1 cellular context compared by ENCODE assay signal in the genomic region with DNA sequence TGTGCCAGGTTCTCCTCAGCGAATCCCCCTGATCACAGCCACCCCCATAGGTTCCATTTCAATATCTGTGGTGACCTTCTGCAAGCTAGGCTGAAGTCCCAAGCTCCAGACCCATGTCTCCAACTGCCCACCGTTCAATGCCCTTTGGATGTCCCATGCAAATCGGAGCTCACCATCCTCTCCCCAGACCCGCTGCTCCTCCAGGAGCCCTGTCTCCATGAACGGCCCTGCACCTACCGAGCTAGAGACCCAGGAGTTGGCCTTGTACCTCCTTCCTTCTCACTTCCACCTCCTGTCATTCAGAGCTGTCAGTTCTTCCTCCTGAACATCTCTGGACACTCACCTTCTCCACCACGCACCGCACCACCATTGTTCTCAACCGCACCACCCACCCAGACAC.
TF ChIP-seq lines count a peak whose summit lies in the region.

No MANE protein-coding gene starts in this region.

TF ChIP-seq in SK-N-SH treated with all-trans-retinoic acid at 6 μM for 48 hours, 23 proteins besides CTCF, POLR2A, EP300 and RAD21 (continued from another document):
- TF ChIP-seq, protein P1, sequence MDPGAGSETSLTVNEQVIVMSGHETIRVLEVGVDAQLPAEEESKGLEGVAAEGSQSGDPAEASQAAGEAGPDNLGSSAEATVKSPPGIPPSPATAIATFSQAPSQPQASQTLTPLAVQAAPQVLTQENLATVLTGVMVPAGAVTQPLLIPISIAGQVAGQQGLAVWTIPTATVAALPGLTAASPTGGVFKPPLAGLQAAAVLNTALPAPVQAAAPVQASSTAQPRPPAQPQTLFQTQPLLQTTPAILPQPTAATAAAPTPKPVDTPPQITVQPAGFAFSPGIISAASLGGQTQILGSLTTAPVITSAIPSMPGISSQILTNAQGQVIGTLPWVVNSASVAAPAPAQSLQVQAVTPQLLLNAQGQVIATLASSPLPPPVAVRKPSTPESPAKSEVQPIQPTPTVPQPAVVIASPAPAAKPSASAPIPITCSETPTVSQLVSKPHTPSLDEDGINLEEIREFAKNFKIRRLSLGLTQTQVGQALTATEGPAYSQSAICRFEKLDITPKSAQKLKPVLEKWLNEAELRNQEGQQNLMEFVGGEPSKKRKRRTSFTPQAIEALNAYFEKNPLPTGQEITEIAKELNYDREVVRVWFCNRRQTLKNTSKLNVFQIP (CRISPR knock-in tag; IDR thresholded peaks at IDR 0.05; ENCODE audit: borderline replicate concordance, low read depth): no peak
- no peak for TF ChIP-seq ZNF565 (CRISPR knock-in tag; conservative IDR thresholded peaks at IDR 0.05; ENCODE audit: low read depth)
- TF ChIP-seq, protein P2, sequence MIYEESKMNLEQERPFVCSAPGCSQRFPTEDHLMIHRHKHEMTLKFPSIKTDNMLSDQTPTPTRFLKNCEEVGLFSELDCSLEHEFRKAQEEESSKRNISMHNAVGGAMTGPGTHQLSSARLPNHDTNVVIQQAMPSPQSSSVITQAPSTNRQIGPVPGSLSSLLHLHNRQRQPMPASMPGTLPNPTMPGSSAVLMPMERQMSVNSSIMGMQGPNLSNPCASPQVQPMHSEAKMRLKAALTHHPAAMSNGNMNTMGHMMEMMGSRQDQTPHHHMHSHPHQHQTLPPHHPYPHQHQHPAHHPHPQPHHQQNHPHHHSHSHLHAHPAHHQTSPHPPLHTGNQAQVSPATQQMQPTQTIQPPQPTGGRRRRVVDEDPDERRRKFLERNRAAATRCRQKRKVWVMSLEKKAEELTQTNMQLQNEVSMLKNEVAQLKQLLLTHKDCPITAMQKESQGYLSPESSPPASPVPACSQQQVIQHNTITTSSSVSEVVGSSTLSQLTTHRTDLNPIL (CRISPR knock-in tag; IDR thresholded peaks at IDR 0.05; ENCODE audit: low read depth): no peak
- no peak for TF ChIP-seq ESRRG (CRISPR knock-in tag; IDR thresholded peaks at IDR 0.05)
- no peak for TF ChIP-seq CSDC2 (CRISPR knock-in tag; IDR thresholded peaks at IDR 0.05)
